In the genomic region with DNA sequence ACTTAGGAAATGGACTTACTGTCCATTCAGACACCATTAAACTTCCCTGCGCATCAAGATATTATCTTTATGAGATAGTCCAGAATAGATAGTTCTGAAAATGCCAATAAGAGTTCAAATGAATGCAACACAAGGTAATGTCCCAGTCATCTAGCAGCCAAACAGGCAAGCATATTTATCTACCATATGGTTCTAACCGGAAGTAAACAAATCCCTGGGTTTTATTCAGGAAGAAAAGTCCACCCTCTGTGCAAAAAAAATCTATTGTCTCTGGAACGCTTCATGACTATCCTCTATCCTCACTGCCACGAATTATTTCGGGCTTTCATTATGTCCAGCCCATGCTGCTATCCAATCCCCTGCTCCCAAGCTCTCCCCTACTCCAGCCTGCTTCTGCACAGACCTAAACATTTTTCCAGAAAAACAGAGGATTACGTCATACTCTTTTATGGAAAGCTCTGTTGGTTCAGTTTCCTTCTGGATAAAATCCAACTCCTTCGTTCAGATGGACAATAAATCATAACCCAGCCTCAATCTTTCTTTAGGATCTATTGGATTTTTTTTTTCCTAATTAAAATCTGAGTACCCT, we compare ENCODE assay signal across 18 cellular contexts. TPM values are rescaled to one million over a fixed set of nuclear protein-coding genes. Genes with fewer than 3 reads are reported as not detected.
DNase-seq lines count a peak whose midpoint lies in the region; ATAC-seq and TF ChIP-seq lines count a peak whose summit lies in the region.
"Had no signal": no experiment of that assay in that cellular context is flagged by ENCODE, and none has a peak within 500 bp of the region (broad histone marks: within the 10 kb centered on the region; RNA-seq: fewer than 3 reads in every experiment).

No MANE protein-coding gene starts in this region.

- ATAC-seq in right lobe of liver: peak in 3 of 4 donors; percentile 14 to 64 (median 37)

- peaks cover 18% of the 10 kb centered on the region for H3K27me3 Mint-ChIP-seq in activated T-helper 1 cell treated with anti-CD3 and anti-CD28 coated beads, Interleukin-12 subunit alpha, Interleukin-12 subunit beta, Interleukin-2, Interleukin-4 antibody, amounts not matched to agents 30 ng/mL and 10 ng/mL and 1 ng/mL, durations not matched to agents 14 hours and 24 hours and 36 hours (ENCODE audit: insufficient read depth)

- H3K36me3 ChIP-seq in right lobe of liver (no peaks in the 10 kb centered on the region), tibial artery (no peaks in the 10 kb centered on the region)
- H3K36me3 ChIP-seq: brain microvascular endothelial cell, prostate gland had no signal

- no peak overlapping the region for H3K27ac Mint-ChIP-seq in activated T-helper 1 cell treated with anti-CD3 and anti-CD28 coated beads, Interleukin-12 subunit alpha, Interleukin-12 subunit beta, Interleukin-2, Interleukin-4 antibody, amounts not matched to agents 30 ng/mL and 10 ng/mL and 1 ng/mL, durations not matched to agents 14 hours and 24 hours and 36 hours
- H3K27ac Mint-ChIP-seq: activated CD4-positive, alpha-beta T cell treated with anti-CD3 and anti-CD28 coated beads, Interleukin-2, amount 10 ng/mL, durations not matched to agents 24 days and 14 days; CD4-positive, CD25-positive, alpha-beta regulatory T cell had no signal

- intact Hi-C loops in right lobe of liver (cut with DNase I): no loop called here
- intact Hi-C loops in tibial artery (cut with DNase I; ENCODE audit: low total_unique reads): no loop called here
- intact Hi-C loops in activated T-helper 1 cell treated with anti-CD3 and anti-CD28 coated beads, Interleukin-12 subunit alpha, Interleukin-12 subunit beta, Interleukin-2, Interleukin-4 antibody, amounts not matched to agents 30 ng/mL and 10 ng/mL and 1 ng/mL, durations not matched to agents 14 hours and 24 hours and 36 hours (cut with micrococcal nuclease): no loop called here

- H3K4me1 Mint-ChIP-seq in activated T-helper 1 cell treated with anti-CD3 and anti-CD28 coated beads, Interleukin-12 subunit alpha, Interleukin-12 subunit beta, Interleukin-2, Interleukin-4 antibody, amounts not matched to agents 30 ng/mL and 10 ng/mL and 1 ng/mL, durations not matched to agents 14 hours and 24 hours and 36 hours (ENCODE audit: low read depth): peaks cover 5% of the 10 kb centered on the region

- H3K27ac ChIP-seq in right lobe of liver (no peak overlapping the region), tibial artery (no peak overlapping the region)
- H3K27ac ChIP-seq: brain microvascular endothelial cell, epithelial cell of prostate, prostate gland had no signal

- H3K27me3 ChIP-seq in right lobe of liver (no peaks in the 10 kb centered on the region), tibial artery (no peaks in the 10 kb centered on the region)
- H3K27me3 ChIP-seq: brain microvascular endothelial cell had no signal

- TF ChIP-seq POLR2A in right lobe of liver (IDR thresholded peaks at IDR 0.05): no peak

- POLR2A ChIA-PET in HEK293T (lab: Yijun Ruan, JAX): no interaction called here

- H3K4me3 Mint-ChIP-seq in activated T-helper 1 cell treated with anti-CD3 and anti-CD28 coated beads, Interleukin-12 subunit alpha, Interleukin-12 subunit beta, Interleukin-2, Interleukin-4 antibody, amounts not matched to agents 30 ng/mL and 10 ng/mL and 1 ng/mL, durations not matched to agents 14 hours and 24 hours and 36 hours: no peak overlapping the region
- H3K4me3 Mint-ChIP-seq: activated CD4-positive, alpha-beta T cell treated with anti-CD3 and anti-CD28 coated beads, Interleukin-2, amount 10 ng/mL, durations not matched to agents 24 days and 14 days had no signal

- no peaks in the 10 kb centered on the region for H3K36me3 Mint-ChIP-seq in activated T-helper 1 cell treated with anti-CD3 and anti-CD28 coated beads, Interleukin-12 subunit alpha, Interleukin-12 subunit beta, Interleukin-2, Interleukin-4 antibody, amounts not matched to agents 30 ng/mL and 10 ng/mL and 1 ng/mL, durations not matched to agents 14 hours and 24 hours and 36 hours (ENCODE audit: low read depth)
- H3K36me3 Mint-ChIP-seq: CD4-positive, CD25-positive, alpha-beta regulatory T cell had no signal

- DNase-seq in AG09319 (ENCODE audit: extremely low read depth, low read depth) (peak; percentile 25), HEK293T (ENCODE audit: extremely low spot score) (no peak), cerebellar nuclear complex (lab: John Stamatoyannopoulos, UW) (peak; percentile 39 to 42), right lobe of liver (no peak), tibial artery (no peak), islet precursor cell (no peak), HT-29 (ENCODE audit: low spot score) (no peak)
- DNase-seq in activated T-helper 1 cell treated with anti-CD3 and anti-CD28 coated beads, Interleukin-12 subunit alpha, Interleukin-12 subunit beta, Interleukin-2, Interleukin-4 antibody, amounts not matched to agents 30 ng/mL and 10 ng/mL and 1 ng/mL, durations not matched to agents 14 hours and 24 hours and 36 hours (ENCODE audit: low spot score): no peak
- DNase-seq: activated CD4-positive, alpha-beta T cell treated with anti-CD3 and anti-CD28 coated beads, Interleukin-2, amount 10 ng/mL, durations not matched to agents 24 days and 14 days; activated effector memory CD4-positive, alpha-beta T cell treated with Interleukin-2 at 50 U/mL for 16 hours; brain microvascular endothelial cell; CD4-positive, CD25-positive, alpha-beta regulatory T cell; NCI-H1694 treated with DMSO at 0.1 percent for 48 hours; stimulated activated CD4-positive, alpha-beta T cell treated with anti-CD3 and anti-CD28 coated beads, Interleukin-4, amount 100 ng/mL, for 1 hour; stimulated activated naive CD4-positive, alpha-beta T cell; T-helper 2 cell had no signal

- H3K9me3 ChIP-seq in right lobe of liver: no peaks in the 10 kb centered on the region
- no peaks in the 10 kb centered on the region for H3K9me3 ChIP-seq in tibial artery
- H3K9me3 ChIP-seq: prostate gland had no signal

- no peaks in the 10 kb centered on the region for H3K9me3 Mint-ChIP-seq in activated T-helper 1 cell treated with anti-CD3 and anti-CD28 coated beads, Interleukin-12 subunit alpha, Interleukin-12 subunit beta, Interleukin-2, Interleukin-4 antibody, amounts not matched to agents 30 ng/mL and 10 ng/mL and 1 ng/mL, durations not matched to agents 14 hours and 24 hours and 36 hours
- H3K9me3 Mint-ChIP-seq: activated CD4-positive, alpha-beta T cell treated with anti-CD3 and anti-CD28 coated beads, Interleukin-2, amount 10 ng/mL, durations not matched to agents 24 days and 14 days; CD4-positive, CD25-positive, alpha-beta regulatory T cell had no signal

- H3K4me3 ChIP-seq in right lobe of liver (no peak overlapping the region), tibial artery (no peak overlapping the region)
- H3K4me3 ChIP-seq: prostate gland had no signal

- H3K4me1 ChIP-seq in right lobe of liver (no peaks in the 10 kb centered on the region), tibial artery (peaks cover 0 to 10% (median 6%) of the 10 kb centered on the region in 4 donors)
- H3K4me1 ChIP-seq: prostate gland had no signal

- no peak for TF ChIP-seq CTCF in AG09319 (IDR thresholded peaks at IDR 0.05; ENCODE audit: low read depth, low read length)
- TF ChIP-seq CTCF in right lobe of liver (IDR thresholded peaks at IDR 0.05): no peak
- TF ChIP-seq CTCF in tibial artery (IDR thresholded peaks at IDR 0.05): no peak

- 47% methylated on average over 7 of the region's 7 CpGs for WGBS in right lobe of liver (ENCODE audit: insufficient coverage, low coverage, low lambda C conversion rate, missing lambda C conversion rate)

- CTCF ChIA-PET in HEK293T (lab: Yijun Ruan, JAX): interaction anchor here (0.7 kb wide), 1 partner anchor 397 kb away, joined by 6 read pairs; no protein-coding TSS in a partner anchor

TF ChIP-seq in HEK293T, 16 proteins besides CTCF, POLR2A, EP300 and RAD21:
- peak; percentile 36; the same call in 1 of the 2 replicates for TF ChIP-seq ARNT (IDR thresholded peaks at IDR 0.05)
- no peak for TF ChIP-seq L3MBTL2 (conservative IDR thresholded peaks at IDR 0.05)
- no peak for TF ChIP-seq FOXM1 (IDR thresholded peaks at IDR 0.05; ENCODE audit: borderline replicate concordance)
- TF ChIP-seq NFRKB (IDR thresholded peaks at IDR 0.05): no peak

RNA-seq across cellular contexts. Expression of a gene that starts 11.4 kb away (rescaled TPM):
- under 1 TPM in 4 of 6 experiments, not detected in 2; 0.12 to 0.42 (median 0.33) TPM for total RNA-seq in right lobe of liver
- total RNA-seq in activated T-helper 1 cell treated with anti-CD3 and anti-CD28 coated beads, Interleukin-12 subunit alpha, Interleukin-12 subunit beta, Interleukin-2, Interleukin-4 antibody, amounts not matched to agents 30 ng/mL and 10 ng/mL and 1 ng/mL, durations not matched to agents 14 hours and 24 hours and 36 hours: 0.13 and 0.29 TPM in 2 replicates
- 0.48 and 0.50 TPM in 2 replicates for total RNA-seq in HT-29 (2014; rRNA removed; shearing (Covaris generic))
- total RNA-seq: activated CD4-positive, alpha-beta T cell treated with anti-CD3 and anti-CD28 coated beads, Interleukin-2, amount 10 ng/mL, durations not matched to agents 24 days and 14 days had no signal

RNA-seq across cellular contexts. Expression of a gene that starts 11.5 kb away (rescaled TPM):
- 1 to 10 TPM; 3.2 to 7.7 (median 4.0) TPM for total RNA-seq in right lobe of liver
- 18.5 and 19.1 TPM in 2 replicates for total RNA-seq in activated T-helper 1 cell treated with anti-CD3 and anti-CD28 coated beads, Interleukin-12 subunit alpha, Interleukin-12 subunit beta, Interleukin-2, Interleukin-4 antibody, amounts not matched to agents 30 ng/mL and 10 ng/mL and 1 ng/mL, durations not matched to agents 14 hours and 24 hours and 36 hours
- total RNA-seq in HT-29 (2014; rRNA removed; shearing (Covaris generic)): 50.3 and 50.4 TPM in 2 replicates

RNA-seq across cellular contexts. Expression of a gene that starts 26.6 kb away (rescaled TPM):
- 10 to 100 TPM in 2 of 6 experiments, 1 to 10 TPM in 4; 1.4 to 11.7 (median 5.2) TPM for total RNA-seq in right lobe of liver
- total RNA-seq in activated T-helper 1 cell treated with anti-CD3 and anti-CD28 coated beads, Interleukin-12 subunit alpha, Interleukin-12 subunit beta, Interleukin-2, Interleukin-4 antibody, amounts not matched to agents 30 ng/mL and 10 ng/mL and 1 ng/mL, durations not matched to agents 14 hours and 24 hours and 36 hours: 40.8 and 47.1 TPM in 2 replicates
- total RNA-seq in HT-29 (2014; rRNA removed; shearing (Covaris generic)): 23.6 and 26.4 TPM in 2 replicates

RNA-seq across cellular contexts. Expression of a gene that starts 46.7 kb away (rescaled TPM):
- 100 to 1,000 TPM; 113 to 173 (median 150) TPM for total RNA-seq in right lobe of liver
- 249 and 251 TPM in 2 replicates for total RNA-seq in activated T-helper 1 cell treated with anti-CD3 and anti-CD28 coated beads, Interleukin-12 subunit alpha, Interleukin-12 subunit beta, Interleukin-2, Interleukin-4 antibody, amounts not matched to agents 30 ng/mL and 10 ng/mL and 1 ng/mL, durations not matched to agents 14 hours and 24 hours and 36 hours
- 120 and 123 TPM in 2 replicates for total RNA-seq in HT-29 (2014; rRNA removed; shearing (Covaris generic))

RNA-seq across cellular contexts. Expression of a gene that starts 54.0 kb away (rescaled TPM):
- 1 to 10 TPM; 2.4 to 3.6 (median 2.7) TPM for total RNA-seq in right lobe of liver
- 19.5 and 20.8 TPM in 2 replicates for total RNA-seq in activated T-helper 1 cell treated with anti-CD3 and anti-CD28 coated beads, Interleukin-12 subunit alpha, Interleukin-12 subunit beta, Interleukin-2, Interleukin-4 antibody, amounts not matched to agents 30 ng/mL and 10 ng/mL and 1 ng/mL, durations not matched to agents 14 hours and 24 hours and 36 hours
- 4.6 and 4.8 TPM in 2 replicates for total RNA-seq in HT-29 (2014; rRNA removed; shearing (Covaris generic))

Comparison
In these comparisons a context has a peak if more than half of its experiments do, and no peak if none do; other contexts are left out.
1. DNase-seq: peak in AG09319 (single experiment) and cerebellar nuclear complex (2 of 2); none in HEK293T (single experiment), right lobe of liver (0 of 3), tibial artery (0 of 2), islet precursor cell (single experiment), activated T-helper 1 cell treated with anti-CD3 and anti-CD28 coated beads, Interleukin-12 subunit alpha, Interleukin-12 subunit beta, Interleukin-2, Interleukin-4 antibody, amounts not matched to agents 30 ng/mL and 10 ng/mL and 1 ng/mL, durations not matched to agents 14 hours and 24 hours and 36 hours (single experiment) and HT-29 (single experiment).